1 cellular context compared by ENCODE assay signal in the genomic region with DNA sequence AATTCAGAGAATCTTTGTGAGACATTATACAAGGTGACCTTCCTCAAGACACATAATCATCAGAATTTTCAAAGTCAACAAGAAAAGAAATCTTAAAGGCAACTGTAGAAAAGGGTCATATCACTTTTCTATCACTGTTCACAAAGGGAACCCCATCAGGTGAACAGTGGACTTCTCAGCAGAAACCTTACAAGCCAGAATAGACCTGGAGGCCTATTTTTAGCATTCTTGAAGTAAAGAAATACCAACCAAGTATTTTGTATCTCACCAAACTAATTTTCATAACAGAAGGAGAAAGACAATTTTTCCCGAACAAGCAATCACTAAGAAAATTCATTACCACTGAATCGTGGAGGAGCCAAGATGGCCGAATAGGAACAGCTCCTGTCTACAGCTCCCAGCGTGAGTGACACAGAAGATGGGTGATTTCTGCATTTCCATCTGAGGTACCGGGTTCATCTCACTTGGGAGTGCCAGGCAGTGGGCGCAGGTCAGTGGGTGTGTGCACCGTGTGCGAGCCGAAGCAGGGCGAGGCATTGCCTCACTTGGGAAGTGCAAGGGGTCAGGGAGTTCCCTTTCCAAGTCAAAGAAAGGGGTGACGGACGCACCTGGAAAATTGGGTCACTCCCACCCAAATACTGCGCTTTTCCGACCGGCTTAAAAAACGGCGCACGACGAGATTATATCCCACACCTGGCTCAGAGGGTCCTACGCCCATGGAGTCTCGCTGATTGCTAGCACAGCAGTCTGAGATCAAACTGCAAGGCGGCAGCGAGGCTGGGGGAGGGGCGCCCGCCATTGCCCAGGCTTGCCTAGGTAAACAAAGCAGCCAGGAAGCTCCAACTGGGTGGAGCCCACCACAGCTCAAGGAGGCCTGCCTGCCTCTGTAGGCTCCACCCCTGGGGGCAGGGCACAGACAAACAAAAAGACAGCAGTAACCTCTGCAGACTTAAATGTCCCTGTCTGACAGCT.
A peak's percentile ranks its signal among the peaks of the same experiment; 100 is the strongest.
TF ChIP-seq lines count a peak whose summit lies in the region.

No MANE protein-coding gene starts in this region.

TF ChIP-seq in K562, 482 proteins besides CTCF, POLR2A, EP300 and RAD21 (continued from another document):
- TF ChIP-seq, protein P1, sequence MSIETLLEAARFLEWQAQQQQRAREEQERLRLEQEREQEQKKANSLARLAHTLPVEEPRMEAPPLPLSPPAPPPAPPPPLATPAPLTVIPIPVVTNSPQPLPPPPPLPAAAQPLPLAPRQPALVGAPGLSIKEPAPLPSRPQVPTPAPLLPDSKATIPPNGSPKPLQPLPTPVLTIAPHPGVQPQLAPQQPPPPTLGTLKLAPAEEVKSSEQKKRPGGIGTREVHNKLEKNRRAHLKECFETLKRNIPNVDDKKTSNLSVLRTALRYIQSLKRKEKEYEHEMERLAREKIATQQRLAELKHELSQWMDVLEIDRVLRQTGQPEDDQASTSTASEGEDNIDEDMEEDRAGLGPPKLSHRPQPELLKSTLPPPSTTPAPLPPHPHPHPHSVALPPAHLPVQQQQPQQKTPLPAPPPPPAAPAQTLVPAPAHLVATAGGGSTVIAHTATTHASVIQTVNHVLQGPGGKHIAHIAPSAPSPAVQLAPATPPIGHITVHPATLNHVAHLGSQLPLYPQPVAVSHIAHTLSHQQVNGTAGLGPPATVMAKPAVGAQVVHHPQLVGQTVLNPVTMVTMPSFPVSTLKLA (conservative IDR thresholded peaks at IDR 0.05): 0 out of 4 replicates have a peak, but pooled peaks have one; percentile 23 to 26
- TF ChIP-seq NCOR1 (IDR thresholded peaks at IDR 0.05): peak; percentile 27; the same call in 1 of the 2 replicates
- peak; percentile 50 to 91; a peak in 3 of 4 replicates for TF ChIP-seq FOXA3 (CRISPR knock-in tag; conservative IDR thresholded peaks at IDR 0.05 in 1 of 2, IDR thresholded peaks at IDR 0.05 in 1 of 2)
- peak; percentile 39; the same call in 1 of the 2 replicates for TF ChIP-seq POLR2H (tag; IDR thresholded peaks at IDR 0.05; ENCODE audit: low read depth)
- TF ChIP-seq, protein P2, sequence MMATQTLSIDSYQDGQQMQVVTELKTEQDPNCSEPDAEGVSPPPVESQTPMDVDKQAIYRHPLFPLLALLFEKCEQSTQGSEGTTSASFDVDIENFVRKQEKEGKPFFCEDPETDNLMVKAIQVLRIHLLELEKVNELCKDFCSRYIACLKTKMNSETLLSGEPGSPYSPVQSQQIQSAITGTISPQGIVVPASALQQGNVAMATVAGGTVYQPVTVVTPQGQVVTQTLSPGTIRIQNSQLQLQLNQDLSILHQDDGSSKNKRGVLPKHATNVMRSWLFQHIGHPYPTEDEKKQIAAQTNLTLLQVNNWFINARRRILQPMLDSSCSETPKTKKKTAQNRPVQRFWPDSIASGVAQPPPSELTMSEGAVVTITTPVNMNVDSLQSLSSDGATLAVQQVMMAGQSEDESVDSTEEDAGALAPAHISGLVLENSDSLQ (IDR thresholded peaks at IDR 0.05): peak; percentile 62
- peak; percentile 38; the same call in 1 of the 2 replicates for TF ChIP-seq EHMT2 (IDR thresholded peaks at IDR 0.05)
- peak; percentile 17 to 64; a peak in 1 of 4 replicates for TF ChIP-seq FOXK2 (conservative IDR thresholded peaks at IDR 0.05 in 1 of 2, IDR thresholded peaks at IDR 0.05 in 1 of 2; ENCODE audit: low read depth in 2 of 2)
- TF ChIP-seq TAF9B (IDR thresholded peaks at IDR 0.05; ENCODE audit: partially characterized antibody): peak; percentile 64
- TF ChIP-seq RBFOX2 (IDR thresholded peaks at IDR 0.05; ENCODE audit: low read depth, low read length): peak; percentile 53
- 0 out of 2 replicates have a peak, but pooled peaks have one; percentile 21 for TF ChIP-seq L3MBTL2 (IDR thresholded peaks at IDR 0.05)
- TF ChIP-seq YY1 (IDR thresholded peaks at IDR 0.05; ENCODE audit: borderline replicate concordance in 1 of 3, control insufficient read depth in 1 of 3, extremely low read depth in 1 of 3, insufficient read depth in 3 of 3, insufficient read length in 1 of 3, insufficient replicate concordance in 2 of 3, low read depth in 1 of 3, low read length in 2 of 3): peak in 2 of 3 experiments; percentile 28 to 75
- TF ChIP-seq SUPT5H (IDR thresholded peaks at IDR 0.05): peak; percentile 55; the same call in 1 of the 2 replicates
- peak; percentile 93 for TF ChIP-seq NFRKB (IDR thresholded peaks at IDR 0.05; ENCODE audit: low read depth)
